ENCODE assay signal across 1 cellular context in genomic region chr2:36717556-36718266, GRCh38.
TF ChIP-seq lines count a peak whose summit lies in the region.

No MANE protein-coding gene starts in this region.

TF ChIP-seq in HEK293, 187 proteins besides CTCF, POLR2A, EP300 and RAD21 (continued from another document):
- no peak for TF ChIP-seq HOXA7 (CRISPR knock-in tag; IDR thresholded peaks at IDR 0.05; ENCODE audit: borderline replicate concordance)
- no peak for TF ChIP-seq ZNF558 (tag by site-specific recombination; IDR thresholded peaks at IDR 0.05)
